ENCODE assay signal across 8 cellular contexts in genomic region chr2:97870396-97870843, GRCh38.
DNase-seq lines count a peak whose midpoint lies in the region; ATAC-seq, FAIRE-seq and TF ChIP-seq lines count a peak whose summit lies in the region.

No MANE protein-coding gene starts in this region.

- no peaks in the 10 kb centered on the region for H3K27me3 ChIP-seq in endothelial cell of umbilical vein (ENCODE audit: control insufficient read depth in 2 of 2, insufficient read depth in 2 of 2, low read length in 2 of 2)
- H3K27me3 ChIP-seq in osteoblast (ENCODE audit: insufficient read depth, low read length), result no peaks in the 10 kb centered on the region

- DNase-seq in EH (ENCODE audit: low read depth) (peak; percentile 98), SKM-1 treated with dmso at 0.1 percent for 144 hours (lab: John Stamatoyannopoulos, UW; ENCODE audit: unreplicated experiment) (peak; percentile 64), endothelial cell of umbilical vein (ENCODE audit: low read depth, low spot score) (peak; percentile 33), osteoblast (ENCODE audit: insufficient read length, low spot score, missing footprints) (peak; percentile 17), NCI-H510A treated with DMSO at 0.1 percent for 48 hours (lab: John Stamatoyannopoulos, UW) (no peak), cerebellar nuclear complex (lab: John Stamatoyannopoulos, UW) (no peak)

- CTCF ChIA-PET in endothelial cell of umbilical vein (lab: Charles Lee), result interaction anchor here (1.4 kb wide), 1 partner anchor 19 kb away, joined by 3 read pairs; no protein-coding TSS in a partner anchor

- peak overlapping the region; percentile 65 for H3K27ac ChIP-seq in endothelial cell of umbilical vein (ENCODE audit: insufficient read depth, low read depth, low read length)
- peak overlapping the region; percentile 83 for H3K27ac ChIP-seq in osteoblast (ENCODE audit: low read depth, low read length)

- POLR2A ChIA-PET in endothelial cell of umbilical vein (lab: Charles Lee), result no interaction called here

- peaks cover 29% of the 10 kb centered on the region for H3K4me1 ChIP-seq in endothelial cell of umbilical vein (ENCODE audit: control insufficient read depth, extremely low read depth, insufficient read depth, low read length)
- peaks cover 36% of the 10 kb centered on the region for H3K4me1 ChIP-seq in osteoblast (ENCODE audit: insufficient read depth, low read length)

- H3K4me2 ChIP-seq in endothelial cell of umbilical vein (ENCODE audit: insufficient read depth, low read length) (peak overlapping the region; percentile 17), osteoblast (ENCODE audit: insufficient read depth, low read length) (peak overlapping the region; percentile 53)

- H3K36me3 ChIP-seq in endothelial cell of umbilical vein (ENCODE audit: control insufficient read depth in 2 of 2, extremely low read depth in 1 of 2, insufficient read depth in 2 of 2, low read length in 2 of 2) (no peaks in the 10 kb centered on the region), osteoblast (ENCODE audit: insufficient read depth, low read length) (no peaks in the 10 kb centered on the region)

- no peaks in the 10 kb centered on the region for H4K20me1 ChIP-seq in endothelial cell of umbilical vein (replicated peaks; ENCODE audit: control insufficient read depth, extremely low read depth, insufficient read depth, low read length)
- no peaks in the 10 kb centered on the region for H4K20me1 ChIP-seq in osteoblast (ENCODE audit: insufficient read depth, low read length)

- H2AFZ ChIP-seq in endothelial cell of umbilical vein (ENCODE audit: low read depth, low read length) (no peak overlapping the region), osteoblast (ENCODE audit: low read length) (no peak overlapping the region)

- intact Hi-C loops in endothelial cell of umbilical vein (cut with micrococcal nuclease), result no loop called here

- no peak overlapping the region for H3K4me3 ChIP-seq in endothelial cell of umbilical vein (replicated peaks in 1 of 3; ENCODE audit: insufficient read depth in 1 of 3, low read depth in 1 of 3, low read length in 3 of 3)
- H3K4me3 ChIP-seq in osteoblast (ENCODE audit: insufficient read depth, low read length), result peak overlapping the region; percentile 15

- TF ChIP-seq CTCF in endothelial cell of umbilical vein (IDR thresholded peaks at IDR 0.05; ENCODE audit: extremely low read depth in 1 of 2, insufficient read depth in 1 of 2, low read depth in 1 of 2, low read length in 2 of 2) (no peak), osteoblast (IDR thresholded peaks at IDR 0.05; ENCODE audit: extremely low read depth, low read depth, low read length) (no peak)

- FAIRE-seq in endothelial cell of umbilical vein (lab: Jason Lieb, UNC), result peak; percentile 59

- ATAC-seq in GM21360 (IDR thresholded peaks at IDR 0.05; ENCODE audit: unreplicated experiment), result peak; percentile 98
- peak; percentile 99 for ATAC-seq in HG03571 (IDR thresholded peaks at IDR 0.05; ENCODE audit: unreplicated experiment)

- no TSS peak for BruUV-seq in endothelial cell of umbilical vein (replicated peaks; lab: Mats Ljungman, UMichigan)

- H3K9ac ChIP-seq in endothelial cell of umbilical vein (replicated peaks; ENCODE audit: extremely low read depth, insufficient read depth, low read length), result peak overlapping the region; percentile 3

- H3K79me2 ChIP-seq in endothelial cell of umbilical vein (ENCODE audit: control insufficient read depth, insufficient read depth, low read length) (no peaks in the 10 kb centered on the region), osteoblast (ENCODE audit: insufficient read depth, low read length) (peaks cover 33% of the 10 kb centered on the region)

- no peaks in the 10 kb centered on the region for H3K9me3 ChIP-seq in endothelial cell of umbilical vein (replicated peaks; ENCODE audit: control insufficient read depth, insufficient read depth, low read length)
- no peaks in the 10 kb centered on the region for H3K9me3 ChIP-seq in osteoblast (ENCODE audit: low read depth, low read length)

- no peaks in the 10 kb centered on the region for H3K9me1 ChIP-seq in endothelial cell of umbilical vein (replicated peaks; ENCODE audit: control insufficient read depth, extremely low read depth, insufficient read depth, low read length)

- dilution Hi-C loops in endothelial cell of umbilical vein (cut with MboI; ENCODE audit: extremely low pct_ligation_motif_present, low sequenced_read_pairs), result no loop called here

- TF ChIP-seq POLR2A in endothelial cell of umbilical vein (IDR thresholded peaks at IDR 0.05; ENCODE audit: low read depth, low read length), result no peak

TF ChIP-seq in endothelial cell of umbilical vein, 7 proteins besides CTCF, POLR2A, EP300 and RAD21:
- TF ChIP-seq MYC (IDR thresholded peaks at IDR 0.05; ENCODE audit: low read depth, low read length), result no peak
- TF ChIP-seq POLR2AphosphoS5 (IDR thresholded peaks at IDR 0.05; ENCODE audit: insufficient read depth, low read depth, low read length), result peak; percentile 43
TF ChIP-seq in endothelial cell of umbilical vein: peak in this region for 1.

Comparison
In these comparisons a context has a peak if more than half of its experiments do, and no peak if none do; other contexts are left out.
1. DNase-seq: peak in EH (single experiment), SKM-1 treated with dmso at 0.1 percent for 144 hours (single experiment), endothelial cell of umbilical vein (single experiment) and osteoblast (single experiment); none in NCI-H510A treated with DMSO at 0.1 percent for 48 hours (single experiment) and cerebellar nuclear complex (0 of 2).